In the genomic region with DNA sequence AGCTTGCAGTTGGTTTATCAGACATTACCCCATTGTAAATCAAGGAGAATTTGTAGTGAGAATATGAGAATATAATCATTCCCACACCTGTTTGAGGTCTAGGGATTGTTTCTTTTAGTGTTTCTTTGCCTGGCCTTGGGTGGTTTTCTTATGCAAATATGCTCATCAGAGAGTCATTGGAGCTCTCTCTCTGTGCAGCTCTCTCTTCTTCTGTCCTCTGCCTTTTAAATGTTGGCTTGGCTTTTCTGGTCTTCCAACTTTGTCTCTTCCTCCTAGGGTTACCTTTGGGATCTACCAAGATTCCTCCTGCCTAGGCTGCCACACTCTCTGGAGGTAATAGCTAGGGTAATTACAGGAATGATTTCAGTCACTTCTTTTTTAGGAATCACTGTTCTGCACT, we compare ENCODE assay signal across 18 cellular contexts.
A peak's percentile ranks its signal among the peaks of the same experiment; 100 is the strongest.
DNase-seq lines count a peak whose midpoint lies in the region; ATAC-seq and TF ChIP-seq lines count a peak whose summit lies in the region.
"Had no signal": no experiment of that assay in that cellular context is flagged by ENCODE, and none has a peak within 500 bp of the region (broad histone marks: within the 10 kb centered on the region; RNA-seq: fewer than 3 reads in every experiment).

No MANE protein-coding gene starts in this region.

- dilution Hi-C loops in mammary epithelial cell (cut with HindIII; ENCODE audit: low sequenced_read_pairs), result no loop called here

- BruUV-seq in mammary epithelial cell (replicated peaks; lab: Mats Ljungman, UMichigan), result no TSS peak
- no TSS peak for BruUV-seq in MCF 10A (replicated peaks; lab: Mats Ljungman, UMichigan)

- peaks cover 9% of the 10 kb centered on the region for H3K4me1 Mint-ChIP-seq in MCF 10A (ENCODE audit: insufficient read depth, unreplicated experiment)
- peaks cover 25% of the 10 kb centered on the region for H3K4me1 Mint-ChIP-seq in WTC11
- H3K4me1 Mint-ChIP-seq: B cell had no signal

- in situ Hi-C loops in mammary epithelial cell (cut with MboI; ENCODE audit: low sequenced_read_pairs in 2 of 2), result no loop called here

- intact Hi-C loops in mammary epithelial cell (cut with micrococcal nuclease) (no loop called here), MCF 10A (cut with micrococcal nuclease) (no loop called here)

- H3K27me3 Mint-ChIP-seq in MCF 10A (ENCODE audit: insufficient read depth, unreplicated experiment) (no peaks in the 10 kb centered on the region), WTC11 (ENCODE audit: low read depth) (no peaks in the 10 kb centered on the region)

- H3K4me2 ChIP-seq in mammary epithelial cell (ENCODE audit: insufficient read depth, low read depth, low read length), result no peak overlapping the region
- H3K4me2 ChIP-seq: BLaER1 treated with 17β-estradiol and CSF1 and Interleukin-3, amounts not matched to agents 10 nM and 100 nM had no signal

- POLR2A ChIA-PET in MCF 10A (lab: Yijun Ruan, JAX) (interaction anchor here (0.6 kb wide), 1 partner anchor 317 kb away, joined by 3 read pairs; no protein-coding TSS in a partner anchor), WTC11 (lab: Charles Lee) (interaction anchor here (1.0 kb wide), 1 partner anchor 152 kb away, joined by 3 read pairs; no protein-coding TSS in a partner anchor)

- H3K4me3 Mint-ChIP-seq in MCF 10A (ENCODE audit: unreplicated experiment), result no peak overlapping the region
- no peak overlapping the region; the same call in 1 of the 2 replicates for H3K4me3 Mint-ChIP-seq in WTC11
- H3K4me3 Mint-ChIP-seq: B cell; CD8-positive, alpha-beta T cell had no signal

- peak; percentile 92 for ATAC-seq in WTC11
- ATAC-seq: CD8-positive, alpha-beta T cell had no signal

- no peak overlapping the region for H3K27ac Mint-ChIP-seq in MCF 10A (ENCODE audit: low read depth, unreplicated experiment)
- peak overlapping the region; percentile 25 for H3K27ac Mint-ChIP-seq in WTC11
- H3K27ac Mint-ChIP-seq: B cell; CD8-positive, alpha-beta T cell had no signal

- H3K4me1 ChIP-seq in mammary epithelial cell (ENCODE audit: insufficient read depth, low read length), result peaks cover 12% of the 10 kb centered on the region
- H3K4me1 ChIP-seq: BLaER1 treated with 17β-estradiol and CSF1 and Interleukin-3, amounts not matched to agents 10 nM and 100 nM had no signal

- DNase-seq in mammary epithelial cell (no peak), MCF 10A (ENCODE audit: unreplicated experiment) (no peak), WTC11 (ENCODE audit: low spot score) (no peak), iPS-NIHi11 (ENCODE audit: low spot score) (peak; percentile 12), NCI-H2196 (lab: John Stamatoyannopoulos, UW; ENCODE audit: unreplicated experiment) (no peak), Ammon's horn (ENCODE audit: low spot score) (no peak), NCI-H446 treated with DMSO at 0.1 percent for 48 hours (lab: John Stamatoyannopoulos, UW) (no peak), cerebellar cortex (ENCODE audit: low spot score) (no peak)
- DNase-seq: 8988T; Calu3; CD8-positive, alpha-beta T cell; DMS79 treated with DMSO at 0.1 percent for 48 hours; GF-D8; GOT3; HCEC 1CT had no signal

- H3K9ac ChIP-seq in mammary epithelial cell (ENCODE audit: insufficient read depth, low read length), result no peak overlapping the region
- H3K9ac ChIP-seq: BLaER1 treated with 17β-estradiol and CSF1 and Interleukin-3, amounts not matched to agents 10 nM and 100 nM had no signal

- H3K79me2 ChIP-seq in mammary epithelial cell (ENCODE audit: insufficient read depth, low read length), result no peaks in the 10 kb centered on the region

- H4K20me1 ChIP-seq in mammary epithelial cell (ENCODE audit: insufficient read depth, low read length), result no peaks in the 10 kb centered on the region
- H4K20me1 ChIP-seq: BLaER1 treated with 17β-estradiol and CSF1 and Interleukin-3, amounts not matched to agents 10 nM and 100 nM had no signal

- H3K27ac ChIP-seq in mammary epithelial cell (ENCODE audit: insufficient read depth, low read depth, low read length), result no peak overlapping the region
- H3K27ac ChIP-seq: BLaER1 treated with 17β-estradiol and CSF1 and Interleukin-3, amounts not matched to agents 10 nM and 100 nM; HL-60 had no signal

- H3K9me3 ChIP-seq in mammary epithelial cell (replicated peaks; ENCODE audit: insufficient read depth, low read length), result no peaks in the 10 kb centered on the region

- no peak overlapping the region for H3K4me3 ChIP-seq in mammary epithelial cell (replicated peaks in 1 of 3; ENCODE audit: insufficient read depth in 1 of 3, low read depth in 2 of 3, low read length in 3 of 3)
- H3K4me3 ChIP-seq: BLaER1 treated with 17β-estradiol and CSF1 and Interleukin-3, amounts not matched to agents 10 nM and 100 nM had no signal

- H3K27me3 ChIP-seq in mammary epithelial cell (ENCODE audit: insufficient read depth, low read length), result no peaks in the 10 kb centered on the region
- H3K27me3 ChIP-seq: BLaER1 treated with 17β-estradiol and CSF1 and Interleukin-3, amounts not matched to agents 10 nM and 100 nM had no signal

- H2AFZ ChIP-seq in mammary epithelial cell (ENCODE audit: low read depth, low read length), result peak overlapping the region; percentile 11

- no peaks in the 10 kb centered on the region for H3K36me3 ChIP-seq in mammary epithelial cell (ENCODE audit: insufficient read depth, low read length)
- H3K36me3 ChIP-seq: BLaER1 treated with 17β-estradiol and CSF1 and Interleukin-3, amounts not matched to agents 10 nM and 100 nM had no signal

- H3K9me3 Mint-ChIP-seq in MCF 10A (ENCODE audit: unreplicated experiment) (no peaks in the 10 kb centered on the region), WTC11 (peaks cover 15% of the 10 kb centered on the region; the same call in 1 of the 2 replicates)

- CTCF ChIA-PET in mammary epithelial cell (lab: Charles Lee; ENCODE audit: low non-redundant PET), result no interaction called here
- CTCF ChIA-PET in MCF 10A (lab: Yijun Ruan, JAX), result interaction anchor here (0.6 to 1.2 kb wide), 2 partner anchors 10 to 50 kb away, joined by 4 read pairs; no protein-coding TSS in a partner anchor
- CTCF ChIA-PET in WTC11 (lab: Charles Lee), result interaction anchor here (1.1 kb wide), 1 partner anchor 125 kb away, joined by 4 read pairs; no protein-coding TSS in a partner anchor

- H3K36me3 Mint-ChIP-seq in MCF 10A (ENCODE audit: insufficient read depth, unreplicated experiment), result no peaks in the 10 kb centered on the region
- no peaks in the 10 kb centered on the region for H3K36me3 Mint-ChIP-seq in WTC11
- H3K36me3 Mint-ChIP-seq: CD8-positive, alpha-beta T cell had no signal

- TF ChIP-seq CTCF in mammary epithelial cell (conservative IDR thresholded peaks at IDR 0.05 in 1 of 2, IDR thresholded peaks at IDR 0.05 in 1 of 2; ENCODE audit: extremely low read depth in 1 of 2, insufficient read depth in 1 of 2, low read depth in 1 of 2, low read length in 2 of 2) (no peak), MCF 10A (IDR thresholded peaks at IDR 0.05; ENCODE audit: unreplicated experiment) (no peak), WTC11 (IDR thresholded peaks at IDR 0.05) (no peak)

TF ChIP-seq in WTC11, 78 proteins besides CTCF, POLR2A, EP300 and RAD21:
- 0 out of 2 replicates have a peak, but pooled peaks have one; percentile 44 for TF ChIP-seq ZNF423 (CRISPR knock-in tag; IDR thresholded peaks at IDR 0.05)
- no peak for TF ChIP-seq E2F5 (CRISPR knock-in tag; IDR thresholded peaks at IDR 0.05)
- TF ChIP-seq, protein P1, sequence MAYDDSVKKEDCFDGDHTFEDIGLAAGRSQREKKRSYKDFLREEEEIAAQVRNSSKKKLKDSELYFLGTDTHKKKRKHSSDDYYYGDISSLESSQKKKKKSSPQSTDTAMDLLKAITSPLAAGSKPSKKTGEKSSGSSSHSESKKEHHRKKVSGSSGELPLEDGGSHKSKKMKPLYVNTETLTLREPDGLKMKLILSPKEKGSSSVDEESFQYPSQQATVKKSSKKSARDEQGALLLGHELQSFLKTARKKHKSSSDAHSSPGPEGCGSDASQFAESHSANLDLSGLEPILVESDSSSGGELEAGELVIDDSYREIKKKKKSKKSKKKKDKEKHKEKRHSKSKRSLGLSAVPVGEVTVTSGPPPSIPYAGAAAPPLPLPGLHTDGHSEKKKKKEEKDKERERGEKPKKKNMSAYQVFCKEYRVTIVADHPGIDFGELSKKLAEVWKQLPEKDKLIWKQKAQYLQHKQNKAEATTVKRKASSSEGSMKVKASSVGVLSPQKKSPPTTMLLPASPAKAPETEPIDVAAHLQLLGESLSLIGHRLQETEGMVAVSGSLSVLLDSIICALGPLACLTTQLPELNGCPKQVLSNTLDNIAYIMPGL (CRISPR knock-in tag; IDR thresholded peaks at IDR 0.05), result no peak
- TF ChIP-seq ELF4 (CRISPR knock-in tag; IDR thresholded peaks at IDR 0.05; ENCODE audit: low read depth), result no peak
- no peak for TF ChIP-seq ETV6 (CRISPR knock-in tag; IDR thresholded peaks at IDR 0.05)
